Comparison of ENCODE assay signal across 8 cellular contexts in genomic region chr2:182240862-182241371, GRCh38.
A peak's percentile ranks its signal among the peaks of the same experiment; 100 is the strongest.
DNase-seq lines count a peak whose midpoint lies in the region; ATAC-seq and TF ChIP-seq lines count a peak whose summit lies in the region.

No MANE protein-coding gene starts in this region.

- H3K36me3 ChIP-seq in brain microvascular endothelial cell (replicated peaks) (no peaks in the 10 kb centered on the region), right lobe of liver (no peaks in the 10 kb centered on the region)

- peaks cover 0 to 7% (median 0%) of the 10 kb centered on the region in 4 donors for H3K4me1 ChIP-seq in right lobe of liver

- H3K4me3 ChIP-seq in brain microvascular endothelial cell (ENCODE audit: low read depth, low read length), result no peak overlapping the region
- H3K4me3 ChIP-seq in right lobe of liver, result no peak overlapping the region

- whole genome bisulfite sequencing in right lobe of liver (ENCODE audit: insufficient coverage, low coverage, low lambda C conversion rate, missing lambda C conversion rate), result 22% methylated on average over 5 of the region's 5 CpGs

- H3K9me3 ChIP-seq in right lobe of liver, result no peaks in the 10 kb centered on the region

- H3K27me3 ChIP-seq in brain microvascular endothelial cell (replicated peaks) (no peaks in the 10 kb centered on the region), right lobe of liver (no peaks in the 10 kb centered on the region)

- DNase-seq in Daoy (ENCODE audit: low read depth) (peak; percentile 9), GM19238 (ENCODE audit: insufficient read length, low spot score) (peak; percentile 24), NCI-H510A (lab: John Stamatoyannopoulos, UW) (peak; percentile 24), brain microvascular endothelial cell (peak; percentile 34), right lobe of liver (peak in 1 of 3 donors; percentile 45), inferior parietal cortex (ENCODE audit: extremely low spot score) (no peak), NCI-H226 (no peak)

- H3K27ac ChIP-seq in brain microvascular endothelial cell (no peak overlapping the region), right lobe of liver (no peak overlapping the region)

- peak; percentile 100 for ATAC-seq in HG03060 (IDR thresholded peaks at IDR 0.05; ENCODE audit: low read depth, unreplicated experiment)
- peak; percentile 79 to 93 (median 88) for ATAC-seq in right lobe of liver

- intact Hi-C loops in right lobe of liver (cut with DNase I), result no loop called here

- in situ Hi-C loops in brain microvascular endothelial cell (cut with HindIII; ENCODE audit: low pct_ligation_motif_present, low sequenced_read_pairs), result no loop called here

- TF ChIP-seq POLR2A in right lobe of liver (IDR thresholded peaks at IDR 0.05), result no peak

- peak; percentile 63 for TF ChIP-seq CTCF in brain microvascular endothelial cell (IDR thresholded peaks at IDR 0.05; ENCODE audit: low read depth, low read length, missing control alignments)
- peak; percentile 5 to 45 (median 26) for TF ChIP-seq CTCF in right lobe of liver (IDR thresholded peaks at IDR 0.05)

Comparison
In these comparisons a context has a peak if more than half of its experiments do, and no peak if none do; other contexts are left out.
1. DNase-seq: peak in Daoy (single experiment), GM19238 (single experiment), NCI-H510A (single experiment) and brain microvascular endothelial cell (single experiment); none in inferior parietal cortex (single experiment) and NCI-H226 (single experiment).